Comparison of ENCODE assay signal across 8 cellular contexts in the genomic region with DNA sequence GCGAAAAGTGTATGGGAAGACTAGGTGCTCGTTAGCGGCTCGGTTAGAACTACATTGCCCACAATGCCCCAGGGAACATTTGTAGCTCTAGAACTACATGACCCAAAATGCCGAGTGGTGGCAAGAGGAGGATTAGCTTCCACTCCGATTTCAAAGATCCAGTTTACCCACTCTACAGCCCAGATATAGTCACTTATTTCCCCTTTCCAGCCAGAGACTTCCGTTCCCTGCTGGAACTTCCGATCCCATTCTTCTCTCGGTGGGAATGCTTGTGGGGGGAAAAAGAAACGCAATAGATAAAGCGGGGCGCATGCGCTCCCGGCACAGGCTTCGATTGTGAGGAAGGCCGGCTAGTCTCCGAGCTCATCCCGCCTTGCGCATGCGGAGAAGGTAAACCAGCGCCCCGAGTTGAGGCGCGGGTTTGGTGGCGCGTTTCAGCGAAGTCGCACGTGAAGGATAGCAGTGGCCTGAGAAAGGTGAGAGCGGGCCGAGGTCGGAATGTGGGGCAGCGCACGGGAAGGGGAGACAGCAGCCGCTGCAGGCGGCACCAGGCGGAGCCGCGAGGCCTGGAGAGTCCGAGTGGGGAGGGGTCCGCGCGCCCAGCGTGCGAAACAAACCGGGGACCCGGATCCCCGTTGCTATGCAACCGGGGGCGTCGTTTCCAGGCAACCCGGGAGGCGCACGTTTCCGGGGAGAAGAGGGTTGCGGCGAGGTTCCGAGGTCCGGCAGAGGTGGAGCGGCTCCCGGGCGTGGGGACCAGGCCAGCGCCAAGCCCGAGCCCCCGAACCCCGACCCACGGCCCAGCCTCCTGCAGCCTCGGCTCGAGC. TPM values are rescaled to one million over a fixed set of nuclear protein-coding genes. Genes with fewer than 3 reads are reported as not detected.
A peak's percentile ranks its signal among the peaks of the same experiment; 100 is the strongest.
DNase-seq lines count a peak whose midpoint lies in the region; ATAC-seq, FAIRE-seq and TF ChIP-seq lines count a peak whose summit lies in the region.

A gene with protein sequence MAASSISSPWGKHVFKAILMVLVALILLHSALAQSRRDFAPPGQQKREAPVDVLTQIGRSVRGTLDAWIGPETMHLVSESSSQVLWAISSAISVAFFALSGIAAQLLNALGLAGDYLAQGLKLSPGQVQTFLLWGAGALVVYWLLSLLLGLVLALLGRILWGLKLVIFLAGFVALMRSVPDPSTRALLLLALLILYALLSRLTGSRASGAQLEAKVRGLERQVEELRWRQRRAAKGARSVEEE (plus strand): TSS at position 366 of the 827 bp plus-strand sequence. CDS start 5,536 bp downstream, outside the sequence.

- no peaks in the 10 kb centered on the region; the same call in 1 of the 2 replicates for H3K27me3 ChIP-seq in MG63

- TF ChIP-seq POLR2A in H54 (IDR thresholded peaks at IDR 0.05; ENCODE audit: low read depth, low read length): peak; percentile 68

- H3K27ac Mint-ChIP-seq in nephron: peak within 1 kb of the TSS; percentile 97

- peak within 1 kb of the TSS; percentile 95 to 98 (median 97) for H3K4me3 Mint-ChIP-seq in nephron

- ATAC-seq in stimulated activated naive CD8-positive, alpha-beta T cell treated with anti-CD3 and anti-CD28 coated beads, Interleukin-15, Interleukin-2, amounts not matched to agents 100 U/mL and 50 U/mL, for 24 hours: peak; percentile 72

- no peak for TF ChIP-seq CTCF in nephron (IDR thresholded peaks at IDR 0.05; ENCODE audit: unreplicated experiment in 3 of 3)

- H3K36me3 ChIP-seq in MG63: peaks cover 8% of the 10 kb centered on the region

- DNase-seq in EH (ENCODE audit: low read depth) (peak; percentile 93), H54 (ENCODE audit: insufficient read length, low spot score) (peak; percentile 90), MG63 (peak; percentile 79), SHP77 (lab: John Stamatoyannopoulos, UW) (peak; percentile 63 to 74), fibroblast of the conjunctiva (ENCODE audit: low read depth) (peak; percentile 78)
- DNase-seq in activated effector memory CD4-positive, alpha-beta T cell treated with Interleukin-2 at 50 U/mL for 16 hours: peak; percentile 79
- DNase-seq in stimulated activated naive CD8-positive, alpha-beta T cell treated with anti-CD3 and anti-CD28 coated beads, Interleukin-15, Interleukin-2, amounts not matched to agents 100 U/mL and 50 U/mL, for 24 hours: peak; percentile 90

- peaks cover 51% of the 10 kb centered on the region for H3K4me1 Mint-ChIP-seq in nephron

- H3K36me3 Mint-ChIP-seq in nephron (ENCODE audit: low read depth): peaks cover 3% of the 10 kb centered on the region

- H3K4me3 ChIP-seq in MG63: peak within 1 kb of the TSS; percentile 67

- FAIRE-seq in H54 (lab: Jason Lieb, UNC): no peak

- H3K9me3 Mint-ChIP-seq in nephron: no peaks in the 10 kb centered on the region

- H3K9me3 ChIP-seq in MG63: no peaks in the 10 kb centered on the region

- no peaks in the 10 kb centered on the region for H3K27me3 Mint-ChIP-seq in nephron (ENCODE audit: low read depth)

RNA-seq across cellular contexts. Expression of the gene that starts here (rescaled TPM):
- 16.6 and 17.6 TPM in 2 replicates for total RNA-seq in MG63 (2014; rRNA removed; shearing (Covaris generic); ENCODE audit: low replicate concordance)

Comparison
In these comparisons a context has a peak if more than half of its experiments do, and no peak if none do; other contexts are left out.
1. Peak in every context shown above with its lines: DNase-seq, ATAC-seq and H3K4me3 ChIP-seq.